18 cellular contexts compared by ENCODE assay signal in the genomic region with DNA sequence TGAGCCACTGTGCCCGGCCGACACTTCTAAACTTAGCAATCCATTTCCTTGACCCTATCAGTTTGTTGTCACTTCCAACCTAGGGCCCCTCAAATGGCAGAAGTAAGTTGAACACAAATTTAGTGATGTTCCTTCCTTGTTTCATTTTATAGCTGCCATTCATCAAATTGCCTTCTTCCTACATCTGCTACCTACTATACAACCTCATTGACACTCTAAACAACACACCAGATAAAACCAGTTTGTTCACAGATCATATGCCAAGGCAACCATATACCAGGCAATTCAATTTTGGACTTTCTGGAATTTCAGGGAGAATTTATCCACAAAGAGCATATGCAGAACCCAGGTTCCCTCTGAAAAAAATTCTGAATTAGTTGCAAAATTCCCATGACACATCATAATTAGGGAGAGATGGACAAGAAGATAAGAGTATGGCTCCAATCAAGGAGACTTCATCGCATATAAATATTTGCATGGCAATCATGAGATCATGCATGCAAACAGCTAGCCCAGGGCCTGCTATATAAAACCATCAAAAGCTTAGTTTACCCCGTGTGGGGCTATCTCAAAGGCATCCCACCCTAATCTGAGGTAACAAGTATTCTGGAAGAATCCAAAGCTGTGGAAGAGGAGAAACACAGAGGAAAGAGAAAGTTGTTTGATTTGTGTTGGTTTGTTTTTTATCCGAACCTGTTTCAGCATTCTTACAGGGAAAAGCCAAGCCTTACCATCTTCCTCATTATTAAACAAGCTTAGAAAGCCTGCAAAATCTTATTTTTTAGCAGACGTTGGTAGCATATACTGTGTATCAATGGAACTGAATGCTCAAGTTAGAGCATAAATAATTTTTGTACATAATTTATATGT.
DNase-seq lines count a peak whose midpoint lies in the region; TF ChIP-seq lines count a peak whose summit lies in the region.
"Had no signal": no experiment of that assay in that cellular context is flagged by ENCODE, and none has a peak within 500 bp of the region (broad histone marks: within the 10 kb centered on the region; RNA-seq: fewer than 3 reads in every experiment).

No MANE protein-coding gene starts in this region.

- TF ChIP-seq CTCF in neutrophil (IDR thresholded peaks at IDR 0.05) = no peak

- no peak overlapping the region for H2BK12ac ChIP-seq in trophoblast cell (ENCODE audit: low read length)

- H2BK5ac ChIP-seq in trophoblast cell (ENCODE audit: low read depth, low read length, poor library complexity) = no peak overlapping the region

- H3K4me1 ChIP-seq in ACC112 (ENCODE audit: control insufficient read depth, insufficient read depth, low read length, unreplicated experiment) (peaks cover 74% of the 10 kb centered on the region), neutrophil (ENCODE audit: control insufficient read depth in 1 of 2, insufficient read depth in 1 of 2, low read depth in 1 of 2, low read length in 1 of 2) (peaks cover 44 to 47% of the 10 kb centered on the region in 2 experiments), trophoblast cell (ENCODE audit: control insufficient read depth in 1 of 2, insufficient read depth in 2 of 2, low read length in 2 of 2) (peaks cover 7 to 8% of the 10 kb centered on the region in 2 experiments)

- no peak overlapping the region for H3K14ac ChIP-seq in trophoblast cell (ENCODE audit: low read length)

- H3K27me3 ChIP-seq in ACC112 (ENCODE audit: insufficient read depth, low read length) (no peaks in the 10 kb centered on the region), neutrophil (no peaks in the 10 kb centered on the region), trophoblast cell (ENCODE audit: insufficient read depth, low read length) (no peaks in the 10 kb centered on the region)
- H3K27me3 ChIP-seq: SJCRH30 had no signal

- H3K79me2 ChIP-seq in ACC112 (ENCODE audit: control insufficient read depth, insufficient read depth, low read length, unreplicated experiment) (no peaks in the 10 kb centered on the region), trophoblast cell (ENCODE audit: control insufficient read depth, insufficient read depth, low read length, poor library complexity) (peaks cover 3% of the 10 kb centered on the region)

- H3K18ac ChIP-seq in trophoblast cell (ENCODE audit: low read length) = no peak overlapping the region

- peaks cover 8% of the 10 kb centered on the region for H3K79me1 ChIP-seq in trophoblast cell (ENCODE audit: low read length)

- H2AFZ ChIP-seq in ACC112 (ENCODE audit: low read length, unreplicated experiment) (no peak overlapping the region), trophoblast cell (ENCODE audit: insufficient read depth, low read length, poor library complexity) (no peak overlapping the region)

- H3K23ac ChIP-seq in trophoblast cell (ENCODE audit: low read length) = no peak overlapping the region

- peak; percentile 13 for DNase-seq in EH (ENCODE audit: low read depth)
- DNase-seq in NCI-H526 treated with DMSO at 0.1 percent for 48 hours (lab: John Stamatoyannopoulos, UW) = peak; percentile 14
- no peak for DNase-seq in MV-4-11 (lab: John Stamatoyannopoulos, UW)
- DNase-seq in trophoblast cell = no peak
- DNase-seq in dedifferentiated amniotic fluid mesenchymal stem cell (ENCODE audit: extremely low spot score) = no peak
- DNase-seq: DMS79; H7; NCI-H1092; NCI-H1436; NCI-H187 treated with DMSO at 0.1 percent for 48 hours; NCI-H2107; NCI-H774; NK-92 treated with Interleukin-12 subunit alpha and Interleukin-12 subunit beta, amount 100 ng/mL, for 24 hours; SJCRH30; T-helper 1 cell had no signal

- no peak overlapping the region for H2BK120ac ChIP-seq in trophoblast cell (ENCODE audit: insufficient read depth, low read length, poor library complexity)

- no CpG with 5 or more reads among the region's 6 CpGs for WGBS in trophoblast cell (ENCODE audit: extremely low coverage, insufficient coverage, insufficient read length)

- no peak overlapping the region for H4K8ac ChIP-seq in trophoblast cell (ENCODE audit: low read depth, low read length)

- no peak overlapping the region for H3K4ac ChIP-seq in trophoblast cell (ENCODE audit: low read depth, low read length)

- H3K4me3 ChIP-seq in ACC112 (ENCODE audit: low read depth, low read length) = no peak overlapping the region
- no peak overlapping the region for H3K4me3 ChIP-seq in neutrophil (ENCODE audit: low read depth in 1 of 2, low read length in 1 of 2)
- no peak overlapping the region for H3K4me3 ChIP-seq in trophoblast cell (ENCODE audit: low read depth, low read length)
- H3K4me3 ChIP-seq: SJCRH30 had no signal

- no peaks in the 10 kb centered on the region for H3K9me3 ChIP-seq in neutrophil
- peaks cover 2% of the 10 kb centered on the region for H3K9me3 ChIP-seq in trophoblast cell (ENCODE audit: insufficient read depth, low read depth, low read length)
- H3K9me3 ChIP-seq: SJCRH30 had no signal

- H3K4me2 ChIP-seq in trophoblast cell (ENCODE audit: low read length) = no peak overlapping the region

- H3K27ac ChIP-seq in ACC112 (ENCODE audit: low read depth, low read length) (peak overlapping the region; percentile 44; the same call in 1 of the 2 replicates), neutrophil (peak overlapping the region; percentile 67), trophoblast cell (ENCODE audit: low read depth, low read length) (no peak overlapping the region)
- H3K27ac ChIP-seq: C4-2B, SJCRH30 had no signal

- no peak overlapping the region for H4K91ac ChIP-seq in trophoblast cell (ENCODE audit: low read depth, low read length)

- H3K9ac ChIP-seq in trophoblast cell (ENCODE audit: low read length) = no peak overlapping the region

- no peak overlapping the region for H4K12ac ChIP-seq in trophoblast cell (ENCODE audit: low read depth, low read length)

- H3K36me3 ChIP-seq in ACC112 (ENCODE audit: insufficient read depth, low read length) (no peaks in the 10 kb centered on the region), neutrophil (no peaks in the 10 kb centered on the region), trophoblast cell (ENCODE audit: control insufficient read depth in 1 of 2, insufficient read depth in 2 of 2, low read length in 2 of 2) (no peaks in the 10 kb centered on the region)
- H3K36me3 ChIP-seq: SJCRH30 had no signal

- H2AK5ac ChIP-seq in trophoblast cell (ENCODE audit: low read length) = no peak overlapping the region

Comparison
In these comparisons a context has a peak if more than half of its experiments do, and no peak if none do; other contexts are left out.
1. DNase-seq: peak in EH (single experiment) and NCI-H526 treated with DMSO at 0.1 percent for 48 hours (single experiment); none in MV-4-11 (single experiment), trophoblast cell (0 of 2) and dedifferentiated amniotic fluid mesenchymal stem cell (single experiment).